In the genomic region with DNA sequence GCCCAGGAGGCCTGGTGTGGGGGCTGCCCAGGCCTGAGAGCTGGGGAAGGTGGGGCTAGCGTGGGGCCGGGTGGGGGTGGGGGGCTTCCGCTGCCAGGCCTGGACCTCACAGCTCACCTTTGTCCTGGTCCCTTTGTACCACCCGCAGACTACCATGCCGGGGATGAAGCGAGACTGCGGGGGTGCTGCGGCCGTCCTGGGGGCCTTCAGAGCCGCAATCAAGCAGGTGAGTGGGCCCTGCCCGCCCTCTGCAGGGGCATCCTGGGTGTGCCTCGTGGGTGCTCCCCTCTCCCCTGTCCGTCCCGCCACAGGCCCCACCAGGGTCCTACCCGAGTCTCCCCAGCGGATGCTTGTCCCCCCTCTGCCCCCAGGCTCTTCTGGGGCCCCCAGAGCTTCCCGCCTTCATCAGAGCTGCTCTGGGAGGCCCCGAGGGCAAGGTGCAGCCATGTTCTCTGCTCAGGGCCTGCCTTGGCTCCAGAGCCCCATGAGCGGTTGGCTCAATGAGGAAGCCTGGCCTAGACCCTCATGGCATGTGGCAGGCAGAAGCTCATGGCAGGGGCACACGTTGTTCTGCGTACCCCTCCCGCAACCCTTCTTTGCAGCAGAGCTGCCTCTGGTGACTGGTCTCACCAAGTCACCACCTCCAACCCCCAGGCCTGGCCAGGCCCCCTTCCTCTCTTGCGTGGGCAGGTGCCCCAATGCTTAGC, we compare ENCODE assay signal across 17 cellular contexts. TPM values are rescaled to one million over a fixed set of nuclear protein-coding genes. Genes with fewer than 3 reads are reported as not detected.
DNase-seq lines count a peak whose midpoint lies in the region; ATAC-seq and TF ChIP-seq lines count a peak whose summit lies in the region.
"Had no signal": no experiment of that assay in that cellular context is flagged by ENCODE, and none has a peak within 500 bp of the region (broad histone marks: within the 10 kb centered on the region; RNA-seq: fewer than 3 reads in every experiment).

No MANE protein-coding gene starts in this region.

- no peak for TF ChIP-seq CTCF in WTC11 (IDR thresholded peaks at IDR 0.05)
- TF ChIP-seq CTCF in sigmoid colon (IDR thresholded peaks at IDR 0.05) = no peak

- H3K36me3 ChIP-seq in sigmoid colon = peaks cover 9 to 68% (median 17%) of the 10 kb centered on the region in 4 donors

- no peak overlapping the region for H3K4me3 ChIP-seq in sigmoid colon
- H3K4me3 ChIP-seq: lower lobe of right lung had no signal

- H3K9me3 Mint-ChIP-seq in WTC11 = peaks cover 4% of the 10 kb centered on the region
- H3K9me3 Mint-ChIP-seq: central memory CD8-positive, alpha-beta T cell; effector memory CD8-positive, alpha-beta T cell; T-cell had no signal

- CTCF ChIA-PET in WTC11 (lab: Charles Lee) = interaction anchor here (1.0 to 2.0 kb wide), 3 partner anchors 56 to 132 kb away, joined by 3 to 7 read pairs (median 5); a partner anchor contains a TSS

- 96% methylated on average over 23 of the region's 23 CpGs for WGBS in sigmoid colon, 2 donors

- H3K4me1 Mint-ChIP-seq in WTC11 = no peaks in the 10 kb centered on the region
- H3K4me1 Mint-ChIP-seq: central memory CD8-positive, alpha-beta T cell; T-cell had no signal

- no peak overlapping the region for H3K27ac ChIP-seq in sigmoid colon
- H3K27ac ChIP-seq: lower lobe of right lung had no signal

- no peaks in the 10 kb centered on the region for H3K27me3 ChIP-seq in sigmoid colon

- H3K4me3 Mint-ChIP-seq in WTC11 = no peak overlapping the region
- H3K4me3 Mint-ChIP-seq: central memory CD8-positive, alpha-beta T cell; effector memory CD8-positive, alpha-beta T cell; T-cell had no signal

- peak; percentile 45 for DNase-seq in activated CD8-positive, alpha-beta memory T cell treated with anti-CD3 and anti-CD28 coated beads for 24 hours
- DNase-seq in activated CD8-positive, alpha-beta memory T cell treated with anti-CD3 and anti-CD28 coated beads, Interleukin-2, amount 50 U/mL, for 4 hours = no peak
- DNase-seq in WTC11 (ENCODE audit: low spot score) (peak; percentile 8), left lobe of liver (ENCODE audit: low spot score) (peak; percentile 26), sigmoid colon (peak; percentile 53), amygdala (lab: John Stamatoyannopoulos, UW) (no peak), NCI-H2227 treated with DMSO at 0.1 percent for 48 hours (lab: John Stamatoyannopoulos, UW) (no peak), NCI-H187 treated with DMSO at 0.1 percent for 48 hours (lab: John Stamatoyannopoulos, UW) (no peak)
- DNase-seq: C1 segment of cervical spinal cord, glutamatergic neuron, lower lobe of right lung, NCI-H1105, NCI-H524, occipital lobe had no signal

- H3K27me3 Mint-ChIP-seq in WTC11 (ENCODE audit: low read depth) = no peaks in the 10 kb centered on the region
- H3K27me3 Mint-ChIP-seq: central memory CD8-positive, alpha-beta T cell; effector memory CD8-positive, alpha-beta T cell; T-cell had no signal

- POLR2A ChIA-PET in WTC11 (lab: Charles Lee) = no interaction called here

- no peak for TF ChIP-seq EP300 in sigmoid colon (IDR thresholded peaks at IDR 0.05)

- no peaks in the 10 kb centered on the region for H3K4me1 ChIP-seq in sigmoid colon
- H3K4me1 ChIP-seq: lower lobe of right lung had no signal

- intact Hi-C loops in sigmoid colon (cut with DNase I) = no loop called here

- no peaks in the 10 kb centered on the region for H3K9me3 ChIP-seq in sigmoid colon
- H3K9me3 ChIP-seq: lower lobe of right lung had no signal

- peaks cover 36% of the 10 kb centered on the region for H3K36me3 Mint-ChIP-seq in WTC11

- ATAC-seq in WTC11 (no peak), left lobe of liver (no peak)
- ATAC-seq: effector memory CD8-positive, alpha-beta T cell; lower lobe of right lung; T-cell had no signal

- no peak for TF ChIP-seq POLR2A in sigmoid colon (IDR thresholded peaks at IDR 0.05)

- H3K27ac Mint-ChIP-seq in WTC11 = no peak overlapping the region
- H3K27ac Mint-ChIP-seq: effector memory CD8-positive, alpha-beta T cell; T-cell had no signal

TF ChIP-seq in WTC11, 78 proteins besides CTCF, POLR2A, EP300 and RAD21 (continues in another document):
- TF ChIP-seq NFATC4 (CRISPR knock-in tag; IDR thresholded peaks at IDR 0.05) (no peak), OVOL2 (CRISPR knock-in tag; IDR thresholded peaks at IDR 0.05; ENCODE audit: borderline replicate concordance) (no peak), ZNF416 (CRISPR knock-in tag; IDR thresholded peaks at IDR 0.05) (no peak), SP1 (CRISPR knock-in tag; conservative IDR thresholded peaks at IDR 0.05) (no peak), CREM (CRISPR knock-in tag; IDR thresholded peaks at IDR 0.05) (no peak), TCF7 (CRISPR knock-in tag; IDR thresholded peaks at IDR 0.05; ENCODE audit: low read depth) (no peak), ZNF671 (CRISPR knock-in tag; IDR thresholded peaks at IDR 0.05) (no peak)
- TF ChIP-seq, protein P1, sequence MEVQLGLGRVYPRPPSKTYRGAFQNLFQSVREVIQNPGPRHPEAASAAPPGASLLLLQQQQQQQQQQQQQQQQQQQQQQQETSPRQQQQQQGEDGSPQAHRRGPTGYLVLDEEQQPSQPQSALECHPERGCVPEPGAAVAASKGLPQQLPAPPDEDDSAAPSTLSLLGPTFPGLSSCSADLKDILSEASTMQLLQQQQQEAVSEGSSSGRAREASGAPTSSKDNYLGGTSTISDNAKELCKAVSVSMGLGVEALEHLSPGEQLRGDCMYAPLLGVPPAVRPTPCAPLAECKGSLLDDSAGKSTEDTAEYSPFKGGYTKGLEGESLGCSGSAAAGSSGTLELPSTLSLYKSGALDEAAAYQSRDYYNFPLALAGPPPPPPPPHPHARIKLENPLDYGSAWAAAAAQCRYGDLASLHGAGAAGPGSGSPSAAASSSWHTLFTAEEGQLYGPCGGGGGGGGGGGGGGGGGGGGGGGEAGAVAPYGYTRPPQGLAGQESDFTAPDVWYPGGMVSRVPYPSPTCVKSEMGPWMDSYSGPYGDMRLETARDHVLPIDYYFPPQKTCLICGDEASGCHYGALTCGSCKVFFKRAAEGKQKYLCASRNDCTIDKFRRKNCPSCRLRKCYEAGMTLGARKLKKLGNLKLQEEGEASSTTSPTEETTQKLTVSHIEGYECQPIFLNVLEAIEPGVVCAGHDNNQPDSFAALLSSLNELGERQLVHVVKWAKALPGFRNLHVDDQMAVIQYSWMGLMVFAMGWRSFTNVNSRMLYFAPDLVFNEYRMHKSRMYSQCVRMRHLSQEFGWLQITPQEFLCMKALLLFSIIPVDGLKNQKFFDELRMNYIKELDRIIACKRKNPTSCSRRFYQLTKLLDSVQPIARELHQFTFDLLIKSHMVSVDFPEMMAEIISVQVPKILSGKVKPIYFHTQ (CRISPR knock-in tag; IDR thresholded peaks at IDR 0.05) = no peak
- TF ChIP-seq, protein P2, sequence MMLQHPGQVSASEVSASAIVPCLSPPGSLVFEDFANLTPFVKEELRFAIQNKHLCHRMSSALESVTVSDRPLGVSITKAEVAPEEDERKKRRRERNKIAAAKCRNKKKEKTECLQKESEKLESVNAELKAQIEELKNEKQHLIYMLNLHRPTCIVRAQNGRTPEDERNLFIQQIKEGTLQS (CRISPR knock-in tag; conservative IDR thresholded peaks at IDR 0.05) = no peak
- TF ChIP-seq, protein P3, sequence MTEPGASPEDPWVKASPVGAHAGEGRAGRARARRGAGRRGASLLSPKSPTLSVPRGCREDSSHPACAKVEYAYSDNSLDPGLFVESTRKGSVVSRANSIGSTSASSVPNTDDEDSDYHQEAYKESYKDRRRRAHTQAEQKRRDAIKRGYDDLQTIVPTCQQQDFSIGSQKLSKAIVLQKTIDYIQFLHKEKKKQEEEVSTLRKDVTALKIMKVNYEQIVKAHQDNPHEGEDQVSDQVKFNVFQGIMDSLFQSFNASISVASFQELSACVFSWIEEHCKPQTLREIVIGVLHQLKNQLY (CRISPR knock-in tag; IDR thresholded peaks at IDR 0.05) = no peak
- TF ChIP-seq, protein P4, sequence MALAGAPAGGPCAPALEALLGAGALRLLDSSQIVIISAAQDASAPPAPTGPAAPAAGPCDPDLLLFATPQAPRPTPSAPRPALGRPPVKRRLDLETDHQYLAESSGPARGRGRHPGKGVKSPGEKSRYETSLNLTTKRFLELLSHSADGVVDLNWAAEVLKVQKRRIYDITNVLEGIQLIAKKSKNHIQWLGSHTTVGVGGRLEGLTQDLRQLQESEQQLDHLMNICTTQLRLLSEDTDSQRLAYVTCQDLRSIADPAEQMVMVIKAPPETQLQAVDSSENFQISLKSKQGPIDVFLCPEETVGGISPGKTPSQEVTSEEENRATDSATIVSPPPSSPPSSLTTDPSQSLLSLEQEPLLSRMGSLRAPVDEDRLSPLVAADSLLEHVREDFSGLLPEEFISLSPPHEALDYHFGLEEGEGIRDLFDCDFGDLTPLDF (CRISPR knock-in tag; IDR thresholded peaks at IDR 0.05) = no peak

RNA-seq across cellular contexts. Expression of a gene that starts 14.5 kb away (rescaled TPM):
- total RNA-seq in WTC11 (2021) (35.3 to 39.9 TPM (median 35.8 TPM) in 3 replicates), left lobe of liver (12.8 TPM), sigmoid colon (10 to 100 TPM; 22.9 to 65.1 (median 46.0) TPM)
- 10 to 100 TPM; 10.6 to 26.5 (median 16.8) TPM for polyA plus RNA-seq in sigmoid colon

RNA-seq across cellular contexts. Expression of a gene that starts 56.0 kb away (rescaled TPM):
- 89.1 to 116 TPM (median 113 TPM) in 3 replicates for total RNA-seq in WTC11 (2021)
- 25.7 TPM for total RNA-seq in left lobe of liver
- 100 to 1,000 TPM in 1 of 4 donors, 10 to 100 TPM in 3; 42.8 to 126 (median 57.1) TPM for total RNA-seq in sigmoid colon
- 10 to 100 TPM; 14.6 to 43.8 (median 15.6) TPM for polyA plus RNA-seq in sigmoid colon

Comparison
In these comparisons a context has a peak if more than half of its experiments do, and no peak if none do; other contexts are left out.
1. DNase-seq: peak in activated CD8-positive, alpha-beta memory T cell treated with anti-CD3 and anti-CD28 coated beads for 24 hours (single experiment), WTC11 (single experiment), left lobe of liver (single experiment) and sigmoid colon (single experiment); none in activated CD8-positive, alpha-beta memory T cell treated with anti-CD3 and anti-CD28 coated beads, Interleukin-2, amount 50 U/mL, for 4 hours (single experiment), amygdala (0 of 56), NCI-H2227 treated with DMSO at 0.1 percent for 48 hours (single experiment) and NCI-H187 treated with DMSO at 0.1 percent for 48 hours (single experiment).